Comparison of ENCODE assay signal across 31 cellular contexts in the genomic region with DNA sequence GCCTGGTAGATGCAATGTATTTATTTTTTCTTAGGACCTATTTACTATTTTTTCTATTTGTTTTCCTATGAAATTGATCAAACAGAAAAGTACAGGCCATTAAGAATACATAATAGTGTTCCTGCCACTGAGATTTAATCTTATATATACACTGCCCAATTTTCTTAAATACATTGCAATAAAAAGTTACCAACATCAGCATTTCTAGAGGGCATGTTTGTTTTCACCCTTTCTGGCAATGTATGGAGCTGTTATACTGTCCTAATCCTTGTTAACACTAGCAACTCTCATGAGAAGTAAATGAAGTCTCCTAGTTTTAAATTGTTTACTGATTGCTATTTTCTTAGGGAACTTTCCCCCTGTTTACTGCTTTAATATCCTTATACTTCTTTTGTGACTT.
"Had no signal": no experiment of that assay in that cellular context is flagged by ENCODE, and none has a peak within 500 bp of the region (broad histone marks: within the 10 kb centered on the region; RNA-seq: fewer than 3 reads in every experiment).

No MANE protein-coding gene starts in this region.

- H3K4me3 ChIP-seq: adrenal gland, ascending aorta, body of pancreas, breast epithelium, cardiac muscle cell had no signal

- ATAC-seq: activated naive CD4-positive, alpha-beta T cell treated with anti-CD3 and anti-CD28 coated beads, Interleukin-2, amount 50 U/mL, for 72 hours; activated naive CD8-positive, alpha-beta T cell treated with anti-CD3 and anti-CD28 coated beads, Interleukin-2, amount 50 U/mL, for 24 hours; activated T-cell treated with anti-CD3 and anti-CD28 coated beads, Interleukin-2, amount 50 U/mL, for 4 hours; activated T-cell treated with anti-CD3 and anti-CD28 coated beads, Interleukin-2, amount 50 U/mL, for 72 hours; activated T-helper 17 cell treated with anti-CD3 and anti-CD28 coated beads, Interleukin-2, amount 50 U/mL, for 72 hours; body of pancreas had no signal

- H3K27ac ChIP-seq: adrenal gland, ascending aorta, body of pancreas, brain microvascular endothelial cell, breast epithelium, cardiac muscle cell had no signal

- DNase-seq: activated effector memory CD4-positive, alpha-beta T cell treated with anti-CD3 and anti-CD28 coated beads, Interleukin-2, amount 50 U/mL, for 16 hours; activated effector memory CD4-positive, alpha-beta T cell treated with Interleukin-2 at 50 U/mL for 16 hours; activated gamma-delta T cell; activated gamma-delta T cell treated with Interleukin-2 at 50 U/mL for 16 hours; activated naive CD4-positive, alpha-beta T cell; activated naive CD4-positive, alpha-beta T cell treated with anti-CD3 and anti-CD28 coated beads for 36 hours; activated naive CD4-positive, alpha-beta T cell treated with anti-CD3 and anti-CD28 coated beads, Interleukin-2, amount 10 ng/mL, durations not matched to agents 7 days and 5 days; activated naive CD4-positive, alpha-beta T cell treated with anti-CD3 and anti-CD28 coated beads, Interleukin-2, amount 50 U/mL, for 16 hours; activated naive CD4-positive, alpha-beta T cell treated with Interleukin-2 at 50 U/mL for 16 hours; activated naive CD8-positive, alpha-beta T cell treated with anti-CD3 and anti-CD28 coated beads for 36 hours; activated naive CD8-positive, alpha-beta T cell treated with anti-CD3 and anti-CD28 coated beads, Interleukin-2, amount 10 ng/mL, durations not matched to agents 7 days and 5 days; activated naive CD8-positive, alpha-beta T cell treated with anti-CD3 and anti-CD28 coated beads, Interleukin-2, amount 50 U/mL, for 24 hours; activated T-cell treated with anti-CD3 and anti-CD28 coated beads, Interleukin-2, amount 50 U/mL, for 24 hours; activated T-cell treated with anti-CD3 and anti-CD28 coated beads, Interleukin-2, amount 50 U/mL, for 4 hours; activated T-cell treated with anti-CD3 and anti-CD28 coated beads, Interleukin-2, amount 50 U/mL, for 48 hours; activated T-cell treated with anti-CD3 and anti-CD28 coated beads, Interleukin-2, amount 50 U/mL, for 72 hours; adrenal gland; amniotic stem cell; amygdala; anterior cingulate cortex; aorta; body of pancreas; brain microvascular endothelial cell; caudate nucleus; central memory CD4-positive, alpha-beta T cell; cerebellar nuclear complex had no signal
